In the genomic region with DNA sequence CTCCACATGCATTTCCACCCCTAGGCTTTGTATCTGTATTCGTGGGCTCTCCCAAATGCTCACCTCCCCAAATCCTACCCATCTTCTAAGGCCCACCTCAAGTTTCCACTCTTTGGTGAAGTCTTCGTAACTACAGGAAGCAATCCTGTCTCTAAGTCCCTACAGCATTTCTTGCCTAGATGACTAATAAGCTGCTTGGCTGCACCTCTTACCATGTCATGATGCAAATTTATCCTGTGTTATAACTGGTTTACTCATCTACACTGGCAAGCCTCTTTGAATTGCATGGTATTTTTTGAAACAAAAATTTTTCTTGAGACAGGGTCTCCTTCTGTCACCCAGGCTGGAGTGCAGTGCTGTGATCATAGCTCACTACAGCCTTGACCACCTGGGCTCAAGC, we compare ENCODE assay signal across 30 cellular contexts.
DNase-seq lines count a peak whose midpoint lies in the region; ATAC-seq and TF ChIP-seq lines count a peak whose summit lies in the region.
"Had no signal": no experiment of that assay in that cellular context is flagged by ENCODE, and none has a peak within 500 bp of the region (broad histone marks: within the 10 kb centered on the region; RNA-seq: fewer than 3 reads in every experiment).

No MANE protein-coding gene starts in this region.

- no peak overlapping the region for H3K27ac ChIP-seq in hepatocyte
- H3K27ac ChIP-seq: body of pancreas, dorsolateral prefrontal cortex, thoracic aorta, vagina had no signal

- no peaks in the 10 kb centered on the region for H3K4me1 ChIP-seq in hepatocyte (ENCODE audit: insufficient read depth)
- H3K4me1 ChIP-seq: body of pancreas, vagina had no signal

- H3K36me3 ChIP-seq in hepatocyte (replicated peaks; ENCODE audit: insufficient read depth, low read depth): no peaks in the 10 kb centered on the region

- peak; percentile 36 for ATAC-seq in activated naive CD8-positive, alpha-beta T cell treated with anti-CD3 and anti-CD28 coated beads, Interleukin-2, amount 50 U/mL, for 24 hours
- ATAC-seq in GM19463 (IDR thresholded peaks at IDR 0.05; ENCODE audit: unreplicated experiment): no peak
- ATAC-seq: body of pancreas; CD8-positive, alpha-beta T cell; left colon; sciatic nerve; SK-N-SH treated with all-trans-retinoic acid at 6 μM for 48 hours; stimulated activated memory B cell treated with anti-CD40 and anti-IgM and Interleukin-4, amounts not matched to agents 10 μg/mL and 1 μg/mL and 100 μg/mL, for 72 hours had no signal

- H3K9me2 ChIP-seq in hepatocyte (replicated peaks; ENCODE audit: insufficient read depth): no peaks in the 10 kb centered on the region

- no peak for TF ChIP-seq CTCF in hepatocyte (IDR thresholded peaks at IDR 0.05; ENCODE audit: poor library complexity)

- H3K27ac Mint-ChIP-seq in activated naive CD8-positive, alpha-beta T cell treated with anti-CD3 and anti-CD28 coated beads, Interleukin-2, amount 50 U/mL, for 24 hours: no peak overlapping the region
- H3K27ac Mint-ChIP-seq in activated naive CD8-positive, alpha-beta T cell treated with anti-CD3 and anti-CD28 coated beads for 36 hours: no peak overlapping the region
- H3K27ac Mint-ChIP-seq: B cell; CD8-positive, alpha-beta T cell; memory B cell; stimulated activated memory B cell treated with anti-CD40 and anti-IgM and Interleukin-4, amounts not matched to agents 10 μg/mL and 1 μg/mL and 100 μg/mL, for 72 hours had no signal

- WGBS in hepatocyte (ENCODE audit: low lambda C conversion rate, missing lambda C conversion rate): 97% methylated on average over 2 of the region's 2 CpGs

- DNase-seq in activated naive CD8-positive, alpha-beta T cell treated with anti-CD3 and anti-CD28 coated beads, Interleukin-2, amount 50 U/mL, for 24 hours: no peak
- no peak for DNase-seq in activated naive CD8-positive, alpha-beta T cell treated with anti-CD3 and anti-CD28 coated beads for 36 hours
- DNase-seq in RPMI7951 (ENCODE audit: low read depth): peak; percentile 17
- peak; percentile 11 for DNase-seq in fibroblast of gingiva (ENCODE audit: low read depth)
- DNase-seq in stromal cell of bone marrow (ENCODE audit: low read depth): peak; percentile 14
- no peak for DNase-seq in stimulated activated naive CD4-positive, alpha-beta T cell treated with Interleukin-2 at 50 U/mL for 16 hours (lab: John Stamatoyannopoulos, UW)
- DNase-seq in hepatocyte (ENCODE audit: low spot score): no peak
- DNase-seq: activated CD4-positive, alpha-beta T cell treated with anti-CD3 and anti-CD28 coated beads for 4 hours; activated CD8-positive, alpha-beta memory T cell treated with anti-CD3 and anti-CD28 coated beads for 24 hours; activated gamma-delta T cell; body of pancreas; CD8-positive, alpha-beta T cell; DMS 273 treated with DMSO at 0.1 percent for 48 hours; dorsolateral prefrontal cortex; KG1; left colon; NCI-H1436 treated with DMSO at 0.1 percent for 48 hours; NCI-H446; posterior cingulate gyrus; stimulated activated CD4-positive, alpha-beta T cell treated with anti-CD3 and anti-CD28 coated beads, Interleukin-4, amount 100 ng/mL, for 24 hours; T-helper 2 cell had no signal

- no peak overlapping the region for H2AFZ ChIP-seq in hepatocyte

- H3K9me3 ChIP-seq in hepatocyte (ENCODE audit: low read depth): peaks cover 9% of the 10 kb centered on the region

- peaks cover 58% of the 10 kb centered on the region for H3K36me3 Mint-ChIP-seq in activated naive CD8-positive, alpha-beta T cell treated with anti-CD3 and anti-CD28 coated beads, Interleukin-2, amount 50 U/mL, for 24 hours (ENCODE audit: low read depth)
- H3K36me3 Mint-ChIP-seq in activated naive CD8-positive, alpha-beta T cell treated with anti-CD3 and anti-CD28 coated beads for 36 hours: peaks cover 49% of the 10 kb centered on the region

- H3K9me3 Mint-ChIP-seq in activated naive CD8-positive, alpha-beta T cell treated with anti-CD3 and anti-CD28 coated beads, Interleukin-2, amount 50 U/mL, for 24 hours: peaks cover 20% of the 10 kb centered on the region
- peaks cover 14% of the 10 kb centered on the region for H3K9me3 Mint-ChIP-seq in activated naive CD8-positive, alpha-beta T cell treated with anti-CD3 and anti-CD28 coated beads for 36 hours

- H3K79me2 ChIP-seq in hepatocyte: no peaks in the 10 kb centered on the region

- H4K20me1 ChIP-seq in hepatocyte (ENCODE audit: insufficient read depth, poor library complexity, severe bottlenecking): no peaks in the 10 kb centered on the region

- no peak overlapping the region for H3K4me3 Mint-ChIP-seq in activated naive CD8-positive, alpha-beta T cell treated with anti-CD3 and anti-CD28 coated beads, Interleukin-2, amount 50 U/mL, for 24 hours
- H3K4me3 Mint-ChIP-seq in activated naive CD8-positive, alpha-beta T cell treated with anti-CD3 and anti-CD28 coated beads for 36 hours: no peak overlapping the region
- H3K4me3 Mint-ChIP-seq: B cell; CD8-positive, alpha-beta T cell; memory B cell; neural crest cell; stimulated activated memory B cell treated with anti-CD40 and anti-IgM and Interleukin-4, amounts not matched to agents 10 μg/mL and 1 μg/mL and 100 μg/mL, for 72 hours had no signal

- no peak overlapping the region for H3K4me3 ChIP-seq in hepatocyte
- H3K4me3 ChIP-seq: body of pancreas, dorsolateral prefrontal cortex, thoracic aorta, vagina had no signal

- H3K27me3 Mint-ChIP-seq in activated naive CD8-positive, alpha-beta T cell treated with anti-CD3 and anti-CD28 coated beads, Interleukin-2, amount 50 U/mL, for 24 hours: no peaks in the 10 kb centered on the region
- no peaks in the 10 kb centered on the region for H3K27me3 Mint-ChIP-seq in activated naive CD8-positive, alpha-beta T cell treated with anti-CD3 and anti-CD28 coated beads for 36 hours
- H3K27me3 Mint-ChIP-seq: B cell; memory B cell; stimulated activated memory B cell treated with anti-CD40 and anti-IgM and Interleukin-4, amounts not matched to agents 10 μg/mL and 1 μg/mL and 100 μg/mL, for 72 hours had no signal

- H3K27me3 ChIP-seq in hepatocyte: no peaks in the 10 kb centered on the region
- H3K27me3 ChIP-seq: body of pancreas, dorsolateral prefrontal cortex, vagina had no signal

- no peaks in the 10 kb centered on the region for H3K4me1 Mint-ChIP-seq in activated naive CD8-positive, alpha-beta T cell treated with anti-CD3 and anti-CD28 coated beads, Interleukin-2, amount 50 U/mL, for 24 hours
- H3K4me1 Mint-ChIP-seq in activated naive CD8-positive, alpha-beta T cell treated with anti-CD3 and anti-CD28 coated beads for 36 hours: peaks cover 2% of the 10 kb centered on the region
- H3K4me1 Mint-ChIP-seq: B cell; memory B cell; neural crest cell; stimulated activated memory B cell treated with anti-CD40 and anti-IgM and Interleukin-4, amounts not matched to agents 10 μg/mL and 1 μg/mL and 100 μg/mL, for 72 hours had no signal

- no peak overlapping the region for H3K4me2 ChIP-seq in hepatocyte

Comparison
In these comparisons a context has a peak if more than half of its experiments do, and no peak if none do; other contexts are left out.
1. DNase-seq: peak in RPMI7951 (single experiment), fibroblast of gingiva (single experiment) and stromal cell of bone marrow (single experiment); none in activated naive CD8-positive, alpha-beta T cell treated with anti-CD3 and anti-CD28 coated beads, Interleukin-2, amount 50 U/mL, for 24 hours (single experiment), activated naive CD8-positive, alpha-beta T cell treated with anti-CD3 and anti-CD28 coated beads for 36 hours (single experiment), stimulated activated naive CD4-positive, alpha-beta T cell treated with Interleukin-2 at 50 U/mL for 16 hours (single experiment) and hepatocyte (single experiment).